Comparison of ENCODE assay signal across 17 cellular contexts in genomic region chr11:47955356-47955755, GRCh38.
DNase-seq lines count a peak whose midpoint lies in the region; ATAC-seq and TF ChIP-seq lines count a peak whose summit lies in the region.
"Had no signal": no experiment of that assay in that cellular context is flagged by ENCODE, and none has a peak within 500 bp of the region (broad histone marks: within the 10 kb centered on the region; RNA-seq: fewer than 3 reads in every experiment).

No MANE protein-coding gene starts in this region.

- H3K27me3 Mint-ChIP-seq in stimulated activated naive CD8-positive, alpha-beta T cell treated with anti-CD3 and anti-CD28 coated beads, Interleukin-15, amount 100 ng/mL, for 72 hours = no peaks in the 10 kb centered on the region
- H3K27me3 Mint-ChIP-seq in central memory CD8-positive, alpha-beta T cell = no peaks in the 10 kb centered on the region
- H3K27me3 Mint-ChIP-seq: activated T-helper 17 cell treated with anti-CD3 and anti-CD28 coated beads, Interleukin-2, amount 50 U/mL, for 72 hours had no signal

- H3K4me3 Mint-ChIP-seq in stimulated activated naive CD8-positive, alpha-beta T cell treated with anti-CD3 and anti-CD28 coated beads, Interleukin-15, amount 100 ng/mL, for 72 hours = no peak overlapping the region
- no peak overlapping the region for H3K4me3 Mint-ChIP-seq in central memory CD8-positive, alpha-beta T cell
- H3K4me3 Mint-ChIP-seq: activated T-helper 17 cell treated with anti-CD3 and anti-CD28 coated beads, Interleukin-2, amount 50 U/mL, for 72 hours; nephron; T-helper 1 cell treated with Interleukin-12 subunit alpha and Interleukin-12 subunit beta and Interleukin-4 antibody, amounts not matched to agents 30 μg/mL and 1 μg/mL, for 36 hours had no signal

- no peaks in the 10 kb centered on the region for H3K9me3 Mint-ChIP-seq in stimulated activated naive CD8-positive, alpha-beta T cell treated with anti-CD3 and anti-CD28 coated beads, Interleukin-15, amount 100 ng/mL, for 72 hours
- H3K9me3 Mint-ChIP-seq in central memory CD8-positive, alpha-beta T cell = no peaks in the 10 kb centered on the region
- H3K9me3 Mint-ChIP-seq: activated T-helper 17 cell treated with anti-CD3 and anti-CD28 coated beads, Interleukin-2, amount 50 U/mL, for 72 hours; nephron; T-helper 1 cell treated with Interleukin-12 subunit alpha and Interleukin-12 subunit beta and Interleukin-4 antibody, amounts not matched to agents 30 μg/mL and 1 μg/mL, for 36 hours had no signal

- peak overlapping the region in 1 of 2 donors; percentile 74 for H3K27ac Mint-ChIP-seq in stimulated activated naive CD8-positive, alpha-beta T cell treated with anti-CD3 and anti-CD28 coated beads, Interleukin-15, amount 100 ng/mL, for 72 hours
- H3K27ac Mint-ChIP-seq in central memory CD8-positive, alpha-beta T cell (ENCODE audit: low read depth) = peak overlapping the region; percentile 16
- H3K27ac Mint-ChIP-seq: activated T-helper 17 cell treated with anti-CD3 and anti-CD28 coated beads, Interleukin-2, amount 50 U/mL, for 72 hours; nephron; T-helper 1 cell treated with Interleukin-12 subunit alpha and Interleukin-12 subunit beta and Interleukin-4 antibody, amounts not matched to agents 30 μg/mL and 1 μg/mL, for 36 hours had no signal

- TF ChIP-seq CTCF in NB4 (IDR thresholded peaks at IDR 0.05; ENCODE audit: low read depth, low read length) = no peak

- no peak for TF ChIP-seq POLR2A in NB4 (IDR thresholded peaks at IDR 0.05; ENCODE audit: extremely low read depth, insufficient read length)

- peak; percentile 46 for ATAC-seq in stimulated activated naive CD8-positive, alpha-beta T cell treated with anti-CD3 and anti-CD28 coated beads, Interleukin-15, amount 100 ng/mL, for 72 hours
- no peak for ATAC-seq in stimulated activated naive CD8-positive, alpha-beta T cell treated with anti-CD3 and anti-CD28 coated beads, Interleukin-15, Interleukin-2, amounts not matched to agents 100 U/mL and 50 U/mL, for 24 hours
- no peak for ATAC-seq in central memory CD8-positive, alpha-beta T cell (replicated peaks; ENCODE audit: extremely low read depth, poor library complexity, severe bottlenecking)
- no peak for ATAC-seq in GM21381 (IDR thresholded peaks at IDR 0.05; ENCODE audit: unreplicated experiment)
- ATAC-seq: activated T-helper 17 cell treated with anti-CD3 and anti-CD28 coated beads, Interleukin-2, amount 50 U/mL, for 72 hours; heart right ventricle had no signal

- no peak for DNase-seq in stimulated activated naive CD8-positive, alpha-beta T cell treated with anti-CD3 and anti-CD28 coated beads, Interleukin-15, amount 100 ng/mL, for 72 hours
- no peak for DNase-seq in stimulated activated naive CD8-positive, alpha-beta T cell treated with anti-CD3 and anti-CD28 coated beads, Interleukin-15, Interleukin-2, amounts not matched to agents 100 U/mL and 50 U/mL, for 24 hours
- DNase-seq in NB4 (ENCODE audit: low read depth) (peak; percentile 30), kidney glomerular epithelial cell (lab: John Stamatoyannopoulos, UW) (no peak)
- no peak for DNase-seq in central memory CD8-positive, alpha-beta T cell (ENCODE audit: low spot score in 2 of 2)
- no peak for DNase-seq in activated naive CD4-positive, alpha-beta T cell (lab: John Stamatoyannopoulos, UW)
- DNase-seq: BE2C; caudate nucleus; effector memory CD4-positive, alpha-beta T cell; heart right ventricle; NCI-H187 treated with DMSO at 0.1 percent for 48 hours; WERI-Rb-1 had no signal

- peaks cover 21% of the 10 kb centered on the region for H3K4me1 Mint-ChIP-seq in stimulated activated naive CD8-positive, alpha-beta T cell treated with anti-CD3 and anti-CD28 coated beads, Interleukin-15, amount 100 ng/mL, for 72 hours
- H3K4me1 Mint-ChIP-seq in central memory CD8-positive, alpha-beta T cell = peaks cover 9% of the 10 kb centered on the region
- H3K4me1 Mint-ChIP-seq: nephron had no signal

- H3K36me3 Mint-ChIP-seq in central memory CD8-positive, alpha-beta T cell (ENCODE audit: insufficient read depth) = peaks cover 3% of the 10 kb centered on the region

- H3K4me3 ChIP-seq in NB4 (ENCODE audit: low read depth, low read length) = no peak overlapping the region
- H3K4me3 ChIP-seq: heart right ventricle, thoracic aorta had no signal
